28 cellular contexts compared by ENCODE assay signal in genomic region chr17:37640016-37640415, GRCh38. TPM values are rescaled to one million over a fixed set of nuclear protein-coding genes. Genes with fewer than 3 reads are reported as not detected.
DNase-seq lines count a peak whose midpoint lies in the region; ATAC-seq and TF ChIP-seq lines count a peak whose summit lies in the region.
"Had no signal": no experiment of that assay in that cellular context is flagged by ENCODE, and none has a peak within 500 bp of the region (broad histone marks: within the 10 kb centered on the region; RNA-seq: fewer than 3 reads in every experiment).

No MANE protein-coding gene starts in this region.

- CTCF ChIA-PET in IMR-90 (lab: Yijun Ruan, JAX): no interaction called here

- no peak overlapping the region for H2BK5ac ChIP-seq in IMR-90 (ENCODE audit: low read depth, low read length, poor library complexity, severe bottlenecking)

- no peaks in the 10 kb centered on the region for H3K9me3 Mint-ChIP-seq in activated T-cell treated with anti-CD3 and anti-CD28 coated beads, Interleukin-2, amount 50 U/mL, for 24 hours
- H3K9me3 Mint-ChIP-seq in activated T-helper 2 cell treated with anti-CD3 and anti-CD28 coated beads, Interferon-gamma antibody, Interleukin-2, Interleukin-4, amounts not matched to agents 10 μg/mL and 5 μg/mL and 100 μg/mL, durations not matched to agents 14 hours and 24 hours and 36 hours: no peaks in the 10 kb centered on the region
- no peaks in the 10 kb centered on the region for H3K9me3 Mint-ChIP-seq in naive thymus-derived CD8-positive, alpha-beta T cell
- H3K9me3 Mint-ChIP-seq: dendritic cell treated with granulocyte-macrophage colony-stimulating factor and Interleukin-4, amounts not matched to agents 40 ng/mL and 50 ng/mL, for 4 days; naive B cell had no signal

- H2AK5ac ChIP-seq in IMR-90 (ENCODE audit: low read depth, low read length): no peak overlapping the region

- no peak overlapping the region for H2AK9ac ChIP-seq in IMR-90 (replicated peaks; ENCODE audit: low read depth, low read length, poor library complexity)

- in situ Hi-C loops in IMR-90 (cut with MboI; ENCODE audit: low sequenced_read_pairs): loop anchor here (25.0 kb wide), 1 partner anchor 647 kb away; the partner anchor contains the start of gene MRPL45
- in situ Hi-C loops in transverse colon (cut with MboI; ENCODE audit: low pct_ligation_motif_present in 1 of 4, low pct_unique_long_range_greater_than_20kb in 1 of 4, low sequenced_read_pairs in 3 of 4): no loop called here

- H2BK20ac ChIP-seq in IMR-90 (ENCODE audit: low read depth, low read length): no peak overlapping the region

- H3K36me3 Mint-ChIP-seq in activated T-cell treated with anti-CD3 and anti-CD28 coated beads, Interleukin-2, amount 50 U/mL, for 24 hours (ENCODE audit: low read depth): peaks cover 80% of the 10 kb centered on the region
- H3K36me3 Mint-ChIP-seq in activated T-helper 2 cell treated with anti-CD3 and anti-CD28 coated beads, Interferon-gamma antibody, Interleukin-2, Interleukin-4, amounts not matched to agents 10 μg/mL and 5 μg/mL and 100 μg/mL, durations not matched to agents 14 hours and 24 hours and 36 hours (ENCODE audit: low read depth): peaks cover 62% of the 10 kb centered on the region
- H3K36me3 Mint-ChIP-seq in naive thymus-derived CD8-positive, alpha-beta T cell: peaks cover 11 to 67% (median 21%) of the 10 kb centered on the region in 3 donors

- no peak overlapping the region for H3K27ac Mint-ChIP-seq in activated T-cell treated with anti-CD3 and anti-CD28 coated beads, Interleukin-2, amount 50 U/mL, for 24 hours
- H3K27ac Mint-ChIP-seq in activated T-helper 2 cell treated with anti-CD3 and anti-CD28 coated beads, Interferon-gamma antibody, Interleukin-2, Interleukin-4, amounts not matched to agents 10 μg/mL and 5 μg/mL and 100 μg/mL, durations not matched to agents 14 hours and 24 hours and 36 hours: no peak overlapping the region
- H3K27ac Mint-ChIP-seq in naive thymus-derived CD8-positive, alpha-beta T cell: peak overlapping the region in 1 of 10 donors; percentile 43
- H3K27ac Mint-ChIP-seq: activated CD8-positive, alpha-beta memory T cell treated with anti-CD3 and anti-CD28 coated beads, Interleukin-2, amount 10 ng/mL, durations not matched to agents 7 days and 5 days; dendritic cell treated with granulocyte-macrophage colony-stimulating factor and Interleukin-4, amounts not matched to agents 40 ng/mL and 50 ng/mL, for 4 days had no signal

- no peak overlapping the region for H4K5ac ChIP-seq in IMR-90 (ENCODE audit: low read depth, low read length)

- intact Hi-C loops in IMR-90 (cut with micrococcal nuclease): no loop called here
- intact Hi-C loops in activated T-helper 2 cell treated with anti-CD3 and anti-CD28 coated beads, Interferon-gamma antibody, Interleukin-2, Interleukin-4, amounts not matched to agents 10 μg/mL and 5 μg/mL and 100 μg/mL, durations not matched to agents 14 hours and 24 hours and 36 hours (cut with micrococcal nuclease): no loop called here
- intact Hi-C loops in transverse colon (cut with DNase I; ENCODE audit: low total_unique reads): no loop called here

- H2BK15ac ChIP-seq in IMR-90 (ENCODE audit: low read depth, low read length): no peak overlapping the region

- H3K4me1 Mint-ChIP-seq in activated T-cell treated with anti-CD3 and anti-CD28 coated beads, Interleukin-2, amount 50 U/mL, for 24 hours (ENCODE audit: low read depth): peaks cover 33% of the 10 kb centered on the region
- peaks cover 26% of the 10 kb centered on the region for H3K4me1 Mint-ChIP-seq in activated T-helper 2 cell treated with anti-CD3 and anti-CD28 coated beads, Interferon-gamma antibody, Interleukin-2, Interleukin-4, amounts not matched to agents 10 μg/mL and 5 μg/mL and 100 μg/mL, durations not matched to agents 14 hours and 24 hours and 36 hours (ENCODE audit: low read depth)
- peaks cover 20 to 48% (median 40%) of the 10 kb centered on the region in 4 donors for H3K4me1 Mint-ChIP-seq in naive thymus-derived CD8-positive, alpha-beta T cell

- no peak overlapping the region for H3K56ac ChIP-seq in IMR-90 (ENCODE audit: extremely low read depth, insufficient read depth, low read length)

- H3K18ac ChIP-seq in IMR-90 (ENCODE audit: low read depth, low read length): no peak overlapping the region

- peaks cover 4% of the 10 kb centered on the region; the same call in 1 of the 2 replicates for H4K20me1 ChIP-seq in IMR-90 (ENCODE audit: insufficient read depth, low read length)

- TF ChIP-seq CTCF in IMR-90 (conservative IDR thresholded peaks at IDR 0.05; ENCODE audit: low read depth, low read length): no peak
- no peak for TF ChIP-seq CTCF in transverse colon (IDR thresholded peaks at IDR 0.05)

- no peak overlapping the region for H4K8ac ChIP-seq in IMR-90 (ENCODE audit: low read depth in 2 of 2, low read length in 2 of 2)

- H3K27ac ChIP-seq in IMR-90 (ENCODE audit: insufficient read depth, low read length) (no peak overlapping the region), transverse colon (no peak overlapping the region)
- H3K27ac ChIP-seq: cardiac muscle cell, heart right ventricle, uterus had no signal

- peak overlapping the region; percentile 21 for H3K4me3 Mint-ChIP-seq in activated T-cell treated with anti-CD3 and anti-CD28 coated beads, Interleukin-2, amount 50 U/mL, for 24 hours
- peak overlapping the region; percentile 2 for H3K4me3 Mint-ChIP-seq in activated T-helper 2 cell treated with anti-CD3 and anti-CD28 coated beads, Interferon-gamma antibody, Interleukin-2, Interleukin-4, amounts not matched to agents 10 μg/mL and 5 μg/mL and 100 μg/mL, durations not matched to agents 14 hours and 24 hours and 36 hours (ENCODE audit: low read depth)
- peak overlapping the region in 7 of 10 donors; percentile 4 to 48 (median 26) for H3K4me3 Mint-ChIP-seq in naive thymus-derived CD8-positive, alpha-beta T cell
- H3K4me3 Mint-ChIP-seq: dendritic cell treated with granulocyte-macrophage colony-stimulating factor and Interleukin-4, amounts not matched to agents 40 ng/mL and 50 ng/mL, for 4 days had no signal

- peaks cover 12% of the 10 kb centered on the region for H3K27me3 Mint-ChIP-seq in activated T-cell treated with anti-CD3 and anti-CD28 coated beads, Interleukin-2, amount 50 U/mL, for 24 hours
- peaks cover 12% of the 10 kb centered on the region for H3K27me3 Mint-ChIP-seq in activated T-helper 2 cell treated with anti-CD3 and anti-CD28 coated beads, Interferon-gamma antibody, Interleukin-2, Interleukin-4, amounts not matched to agents 10 μg/mL and 5 μg/mL and 100 μg/mL, durations not matched to agents 14 hours and 24 hours and 36 hours (ENCODE audit: low read depth)
- peaks cover 0 to 14% (median 8%) of the 10 kb centered on the region in 5 donors for H3K27me3 Mint-ChIP-seq in naive thymus-derived CD8-positive, alpha-beta T cell

- no peak overlapping the region for H2AFZ ChIP-seq in IMR-90 (replicated peaks; ENCODE audit: low read length, poor library complexity)

- DNase-seq in activated T-cell treated with anti-CD3 and anti-CD28 coated beads, Interleukin-2, amount 50 U/mL, for 24 hours: no peak
- DNase-seq in activated T-cell treated with anti-CD3 and anti-CD28 coated beads, Interleukin-2, amount 50 U/mL, for 1 hour: no peak
- DNase-seq in IMR-90 (no peak), EL (no peak), transverse colon (no peak)
- no peak for DNase-seq in activated T-helper 2 cell treated with anti-CD3 and anti-CD28 coated beads, Interferon-gamma antibody, Interleukin-2, Interleukin-4, amounts not matched to agents 10 μg/mL and 5 μg/mL and 100 μg/mL, durations not matched to agents 14 hours and 24 hours and 36 hours (ENCODE audit: low spot score)
- DNase-seq in naive thymus-derived CD8-positive, alpha-beta T cell: no peak
- DNase-seq: ACHN; activated CD4-positive, alpha-beta T cell treated with anti-CD3 and anti-CD28 coated beads for 48 hours; activated CD8-positive, alpha-beta memory T cell treated with anti-CD3 and anti-CD28 coated beads, Interleukin-2, amount 10 ng/mL, durations not matched to agents 7 days and 5 days; activated effector memory CD4-positive, alpha-beta T cell treated with anti-CD3 and anti-CD28 coated beads, Interleukin-2, amount 50 U/mL, for 16 hours; amniotic stem cell; C1 segment of cervical spinal cord; H7; heart right ventricle; naive B cell; NCI-H1092; NCI-H2029; NCI-H2227 treated with DMSO at 0.1 percent for 48 hours; NCI-H748 treated with DMSO at 0.1 percent for 48 hours; posterior cingulate gyrus; substantia nigra; uterus had no signal

- H3K14ac ChIP-seq in IMR-90 (replicated peaks; ENCODE audit: low read depth, low read length): no peak overlapping the region

- TF ChIP-seq RAD21 in IMR-90 (IDR thresholded peaks at IDR 0.05; ENCODE audit: low read length): no peak

- no peak for TF ChIP-seq EP300 in transverse colon (IDR thresholded peaks at IDR 0.05; ENCODE audit: low read depth)

- no peak overlapping the region for H3K9ac ChIP-seq in IMR-90 (ENCODE audit: low read depth, low read length)

- H3K9me1 ChIP-seq in IMR-90 (ENCODE audit: insufficient read depth, low read length): no peaks in the 10 kb centered on the region; the same call in 1 of the 2 replicates

- H3K36me3 ChIP-seq in IMR-90 (ENCODE audit: control insufficient read depth, insufficient read depth, low read length): peaks cover 9% of the 10 kb centered on the region
- H3K36me3 ChIP-seq in transverse colon: peaks cover 0 to 41% (median 14%) of the 10 kb centered on the region in 4 donors
- H3K36me3 ChIP-seq: uterus had no signal

- POLR2A ChIA-PET in IMR-90 (lab: Charles Lee; ENCODE audit: unreplicated experiment): no interaction called here
- POLR2A ChIA-PET in naive thymus-derived CD8-positive, alpha-beta T cell (lab: Charles Lee): no interaction called here

- peaks cover 11 to 59% of the 10 kb centered on the region in 2 experiments; a peak in 3 of 4 replicates for H3K79me1 ChIP-seq in IMR-90 (ENCODE audit: low read depth in 1 of 2, low read length in 2 of 2)

- peak overlapping the region; percentile 20; the same call in 1 of the 2 replicates for H3K4me2 ChIP-seq in IMR-90 (ENCODE audit: low read depth, low read length)

- H3K27me3 ChIP-seq in IMR-90 (ENCODE audit: control insufficient read depth, insufficient read depth, low read length) (no peaks in the 10 kb centered on the region), transverse colon (no peaks in the 10 kb centered on the region)
- H3K27me3 ChIP-seq: uterus had no signal

- dilution Hi-C loops in IMR-90 (cut with HindIII; ENCODE audit: low sequenced_read_pairs, unreplicated experiment): no loop called here

- H3K23ac ChIP-seq in IMR-90 (ENCODE audit: low read depth, low read length): no peak overlapping the region

- H3K4ac ChIP-seq in IMR-90 (ENCODE audit: low read depth, low read length): no peak overlapping the region

- H3K4me3 ChIP-seq in IMR-90 (ENCODE audit: insufficient read depth, low read depth, low read length) (no peak overlapping the region), transverse colon (no peak overlapping the region)
- H3K4me3 ChIP-seq: cardiac muscle cell, heart right ventricle, uterus had no signal

- no TSS peak for BruUV-seq in IMR-90 (replicated peaks; lab: Mats Ljungman, UMichigan)

- no peak for TF ChIP-seq POLR2A in IMR-90 (IDR thresholded peaks at IDR 0.05; ENCODE audit: low read depth, low read length)
- TF ChIP-seq POLR2A in transverse colon (IDR thresholded peaks at IDR 0.05): no peak

- no peak for ATAC-seq in IMR-90 (ENCODE audit: low read depth)
- no peak for ATAC-seq in naive thymus-derived CD8-positive, alpha-beta T cell
- no peak for ATAC-seq in SK-N-SH treated with all-trans-retinoic acid at 6 μM for 48 hours
- ATAC-seq: activated CD8-positive, alpha-beta memory T cell treated with anti-CD3 and anti-CD28 coated beads, Interleukin-2, amount 10 ng/mL, durations not matched to agents 7 days and 5 days; heart right ventricle; left lobe of liver; Right ventricle myocardium inferior had no signal

- H4K91ac ChIP-seq in IMR-90 (ENCODE audit: insufficient read depth, low read depth, low read length): no peak overlapping the region

- no peak overlapping the region for H2BK120ac ChIP-seq in IMR-90 (ENCODE audit: low read depth, low read length)

- H3K4me1 ChIP-seq in IMR-90 (ENCODE audit: control insufficient read depth, insufficient read depth, low read length): peaks cover 1% of the 10 kb centered on the region; the same call in 1 of the 2 replicates
- H3K4me1 ChIP-seq in transverse colon: peaks cover 0 to 42% (median 25%) of the 10 kb centered on the region in 4 donors
- H3K4me1 ChIP-seq: uterus had no signal

- H3K9me3 ChIP-seq in IMR-90 (ENCODE audit: control insufficient read depth, insufficient read depth, low read length): no peaks in the 10 kb centered on the region
- H3K9me3 ChIP-seq in transverse colon: no peaks in the 10 kb centered on the region
- H3K9me3 ChIP-seq: heart right ventricle, uterus had no signal

RNA-seq across cellular contexts. Expression of gene DDX52, which starts 3.2 kb away (rescaled TPM):
- 26.7 and 32.2 TPM in 2 replicates for total RNA-seq in IMR-90 (2012; rRNA removed)
- polyA plus RNA-seq in IMR-90 (2012; rRNA removed): 11.2 and 12.5 TPM in 2 replicates
- polyA plus RNA-seq in IMR-90 (2012; cell fraction: cytosol; rRNA removed): 1.4 and 1.9 TPM in 2 replicates
- 3.3 and 28.4 TPM in 2 replicates for polyA plus RNA-seq in IMR-90 (2012; cell fraction: nucleus; rRNA removed; ENCODE audit: low replicate concordance)
- 43.4 and 46.9 TPM in 2 replicates for total RNA-seq in activated T-helper 2 cell treated with anti-CD3 and anti-CD28 coated beads, Interferon-gamma antibody, Interleukin-2, Interleukin-4, amounts not matched to agents 10 μg/mL and 5 μg/mL and 100 μg/mL, durations not matched to agents 14 hours and 24 hours and 36 hours
- total RNA-seq in naive thymus-derived CD8-positive, alpha-beta T cell: 10 to 100 TPM; 30.3 to 33.6 TPM
- polyA plus RNA-seq in naive thymus-derived CD8-positive, alpha-beta T cell: 10 to 100 TPM; 12.6 to 13.1 (median 12.7) TPM
- 10 to 100 TPM in 3 of 4 donors, 1 to 10 TPM in 1; 4.9 to 30.4 (median 19.9) TPM for total RNA-seq in transverse colon

RNA-seq across cellular contexts. Expression of gene SYNRG, which starts 30.8 kb away (rescaled TPM):
- 11.4 and 11.7 TPM in 2 replicates for total RNA-seq in IMR-90 (2012; rRNA removed)
- 12.1 and 15.2 TPM in 2 replicates for polyA plus RNA-seq in IMR-90 (2012; rRNA removed)
- polyA plus RNA-seq in IMR-90 (2012; cell fraction: cytosol; rRNA removed): 5.6 and 7.1 TPM in 2 replicates
- polyA plus RNA-seq in IMR-90 (2012; cell fraction: nucleus; rRNA removed; ENCODE audit: low replicate concordance): 7.5 and 21.0 TPM in 2 replicates
- 38.1 and 43.7 TPM in 2 replicates for total RNA-seq in activated T-helper 2 cell treated with anti-CD3 and anti-CD28 coated beads, Interferon-gamma antibody, Interleukin-2, Interleukin-4, amounts not matched to agents 10 μg/mL and 5 μg/mL and 100 μg/mL, durations not matched to agents 14 hours and 24 hours and 36 hours
- 100 to 1,000 TPM; 142 to 149 TPM for total RNA-seq in naive thymus-derived CD8-positive, alpha-beta T cell
- polyA plus RNA-seq in naive thymus-derived CD8-positive, alpha-beta T cell: 10 to 100 TPM; 71.8 to 91.8 (median 87.2) TPM
- total RNA-seq in transverse colon: 100 to 1,000 TPM in 1 of 4 donors, 10 to 100 TPM in 3; 30.2 to 151 (median 56.7) TPM
